In genomic region chr6:27809939-27810767, GRCh38 we compare ENCODE assay signal across 8 cellular contexts.
DNase-seq lines count a peak whose midpoint lies in the region; ATAC-seq and TF ChIP-seq lines count a peak whose summit lies in the region.

No MANE protein-coding gene starts in this region.

- peak overlapping the region; percentile 89 for H3K9ac ChIP-seq in rectal smooth muscle tissue (ENCODE audit: low read length)

- H3K4me1 ChIP-seq in hepatocyte (ENCODE audit: insufficient read depth) (peaks cover 12% of the 10 kb centered on the region), rectal smooth muscle tissue (ENCODE audit: control insufficient read depth, insufficient read depth, low read length) (peaks cover 3% of the 10 kb centered on the region)

- 1% methylated on average over 51 of the region's 51 CpGs for WGBS in hepatocyte (ENCODE audit: low lambda C conversion rate, missing lambda C conversion rate)

- H3K4me2 ChIP-seq in hepatocyte: peak overlapping the region; percentile 80

- H3K4me1 Mint-ChIP-seq in T-helper 1 cell treated with Interleukin-12 subunit alpha and Interleukin-12 subunit beta and Interleukin-4 antibody, amounts not matched to agents 30 μg/mL and 1 μg/mL, for 36 hours (ENCODE audit: low read depth): peaks cover 68% of the 10 kb centered on the region

- no peaks in the 10 kb centered on the region for H3K27me3 Mint-ChIP-seq in T-helper 1 cell treated with Interleukin-12 subunit alpha and Interleukin-12 subunit beta and Interleukin-4 antibody, amounts not matched to agents 30 μg/mL and 1 μg/mL, for 36 hours (ENCODE audit: low read depth)

- peaks cover 30% of the 10 kb centered on the region for H3K79me2 ChIP-seq in hepatocyte

- no peaks in the 10 kb centered on the region for H3K9me2 ChIP-seq in hepatocyte (replicated peaks; ENCODE audit: insufficient read depth)

- no peaks in the 10 kb centered on the region for H3K36me3 ChIP-seq in hepatocyte (replicated peaks; ENCODE audit: insufficient read depth, low read depth)
- no peaks in the 10 kb centered on the region for H3K36me3 ChIP-seq in rectal smooth muscle tissue (ENCODE audit: control insufficient read depth, insufficient read depth, low read length)

- H3K4me3 ChIP-seq in GM12865 (ENCODE audit: low read depth, low read length) (peak overlapping the region; percentile 53), hepatocyte (peak overlapping the region; percentile 46), rectal smooth muscle tissue (ENCODE audit: low read length) (peak overlapping the region; percentile 90)

- H3K27me3 ChIP-seq in hepatocyte (no peaks in the 10 kb centered on the region), rectal smooth muscle tissue (ENCODE audit: control insufficient read depth, insufficient read depth, low read length) (peaks cover 5% of the 10 kb centered on the region)

- no peaks in the 10 kb centered on the region for H3K9me3 ChIP-seq in hepatocyte (ENCODE audit: low read depth)

- H3K27ac ChIP-seq in hepatocyte (peak overlapping the region; percentile 92), rectal smooth muscle tissue (ENCODE audit: low read depth, low read length) (peak overlapping the region; percentile 90)

- ATAC-seq in HG02763 (IDR thresholded peaks at IDR 0.05; ENCODE audit: unreplicated experiment): peak; percentile 33

- H3K4me3 Mint-ChIP-seq in T-helper 1 cell treated with Interleukin-12 subunit alpha and Interleukin-12 subunit beta and Interleukin-4 antibody, amounts not matched to agents 30 μg/mL and 1 μg/mL, for 36 hours: peak overlapping the region; percentile 84

- no peaks in the 10 kb centered on the region for H4K20me1 ChIP-seq in hepatocyte (ENCODE audit: insufficient read depth, poor library complexity, severe bottlenecking)

- no peak for TF ChIP-seq CTCF in GM12865 (IDR thresholded peaks at IDR 0.05; ENCODE audit: insufficient read depth, low read depth, low read length, missing control alignments)
- TF ChIP-seq CTCF in hepatocyte (IDR thresholded peaks at IDR 0.05; ENCODE audit: poor library complexity): peak; percentile 11

- H3K9me3 Mint-ChIP-seq in T-helper 1 cell treated with Interleukin-12 subunit alpha and Interleukin-12 subunit beta and Interleukin-4 antibody, amounts not matched to agents 30 μg/mL and 1 μg/mL, for 36 hours: no peaks in the 10 kb centered on the region

- peak overlapping the region; percentile 100 for H3K27ac Mint-ChIP-seq in T-helper 1 cell treated with Interleukin-12 subunit alpha and Interleukin-12 subunit beta and Interleukin-4 antibody, amounts not matched to agents 30 μg/mL and 1 μg/mL, for 36 hours

- H3K36me3 Mint-ChIP-seq in T-helper 1 cell treated with Interleukin-12 subunit alpha and Interleukin-12 subunit beta and Interleukin-4 antibody, amounts not matched to agents 30 μg/mL and 1 μg/mL, for 36 hours (ENCODE audit: low read depth): peaks cover 6% of the 10 kb centered on the region

- H2AFZ ChIP-seq in hepatocyte: peak overlapping the region; percentile 46

- DNase-seq in GM12865 (ENCODE audit: low read depth) (peak; percentile 99), NCI-H1436 (lab: John Stamatoyannopoulos, UW) (peak; percentile 91), astrocyte of the hippocampus (ENCODE audit: low read depth, low spot score) (peak; percentile 96), hepatocyte (ENCODE audit: low spot score) (peak; percentile 92), GM19238 (ENCODE audit: insufficient read length, low spot score) (no peak)
